ENCODE assay signal across 8 cellular contexts in the genomic region with DNA sequence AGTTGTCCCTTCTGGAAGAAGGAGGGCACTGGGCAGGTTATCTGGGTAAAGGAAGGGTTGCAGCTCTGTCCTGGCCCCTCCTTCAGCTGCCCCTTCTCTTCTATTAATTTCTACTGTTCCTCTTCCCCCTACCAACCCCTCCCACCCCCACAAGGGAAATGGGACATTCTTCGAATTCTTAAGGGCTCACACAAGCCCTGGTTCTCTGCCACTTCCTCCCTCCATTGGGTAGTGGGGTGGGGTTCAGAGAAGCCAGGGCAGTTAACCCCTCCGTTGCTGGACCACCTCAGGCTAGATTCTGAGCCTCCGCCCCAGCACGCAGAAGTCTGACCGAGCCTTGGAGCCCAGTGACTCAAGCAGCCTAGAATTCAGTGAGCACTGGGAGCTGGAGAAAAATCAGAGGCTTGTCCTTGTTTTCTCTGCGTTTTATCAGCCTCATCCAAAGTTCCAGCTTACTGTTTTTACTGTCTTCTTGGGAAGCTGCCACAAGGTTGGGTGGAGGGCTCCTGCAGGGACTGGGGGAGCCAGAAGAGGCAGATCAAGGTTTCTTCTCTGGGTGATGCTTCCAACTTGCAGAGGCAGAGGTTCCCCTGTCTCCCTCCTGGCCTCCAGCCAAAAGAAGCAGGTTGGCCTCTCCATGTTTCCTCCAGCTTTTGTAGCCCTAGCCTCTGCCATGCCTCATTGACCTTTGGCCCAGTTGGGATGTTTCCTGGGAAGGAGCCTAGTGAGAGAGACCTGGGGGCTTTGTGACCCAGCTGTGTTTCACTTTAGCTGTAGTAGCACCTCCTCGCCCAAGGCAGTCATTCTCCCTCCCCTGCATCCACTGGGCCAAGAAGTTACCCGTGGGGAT.
A peak's percentile ranks its signal among the peaks of the same experiment; 100 is the strongest.
DNase-seq lines count a peak whose midpoint lies in the region; ATAC-seq and TF ChIP-seq lines count a peak whose summit lies in the region.

No MANE protein-coding gene starts in this region.

- TF ChIP-seq CTCF in neutrophil (IDR thresholded peaks at IDR 0.05): no peak

- peak overlapping the region; percentile 87 for H3K27ac ChIP-seq in neutrophil

- ATAC-seq in GM19035 (IDR thresholded peaks at IDR 0.05; ENCODE audit: unreplicated experiment): no peak

- no peak overlapping the region for H3K4me3 ChIP-seq in neutrophil (ENCODE audit: low read depth in 1 of 2, low read length in 1 of 2)

- DNase-seq in NCI-H82 (lab: John Stamatoyannopoulos, UW) (peak; percentile 55), NCI-H82 treated with DMSO at 0.1 percent for 48 hours (lab: John Stamatoyannopoulos, UW; ENCODE audit: unreplicated experiment) (no peak), T1000 (lab: John Stamatoyannopoulos, UW) (peak; percentile 82), fibroblast of peridontal ligament (ENCODE audit: extremely low read depth) (peak; percentile 77), GF-D8 (lab: John Stamatoyannopoulos, UW) (no peak), GDM1 (lab: John Stamatoyannopoulos, UW) (no peak)

- no peaks in the 10 kb centered on the region for H3K27me3 ChIP-seq in neutrophil

- peaks cover 67% of the 10 kb centered on the region for H3K36me3 ChIP-seq in neutrophil

- peaks cover 83 to 90% of the 10 kb centered on the region in 2 experiments for H3K4me1 ChIP-seq in neutrophil (ENCODE audit: control insufficient read depth in 1 of 2, insufficient read depth in 1 of 2, low read depth in 1 of 2, low read length in 1 of 2)

- no peaks in the 10 kb centered on the region for H3K9me3 ChIP-seq in neutrophil

Comparison
In these comparisons a context has a peak if more than half of its experiments do, and no peak if none do; other contexts are left out.
1. DNase-seq: peak in NCI-H82 (single experiment), T1000 (single experiment) and fibroblast of peridontal ligament (single experiment); none in NCI-H82 treated with DMSO at 0.1 percent for 48 hours (single experiment), GF-D8 (single experiment) and GDM1 (single experiment).